In genomic region chr2:176934131-176934530, GRCh38 we compare ENCODE assay signal across 23 cellular contexts.
"Had no signal": no experiment of that assay in that cellular context is flagged by ENCODE, and none has a peak within 500 bp of the region (broad histone marks: within the 10 kb centered on the region; RNA-seq: fewer than 3 reads in every experiment).

No MANE protein-coding gene starts in this region.

- H3K36me3 ChIP-seq: heart left ventricle, neutrophil, right lobe of liver, tibial nerve, upper lobe of right lung, vagina had no signal

- H3K27ac ChIP-seq: dorsolateral prefrontal cortex, heart left ventricle, neutrophil, psoas muscle, right lobe of liver, testis, tibial nerve, upper lobe of right lung, vagina had no signal

- FAIRE-seq: frontal cortex had no signal

- H3K27me3 ChIP-seq: neutrophil, right lobe of liver, testis, tibial nerve, upper lobe of right lung, vagina had no signal

- H3K27me3 Mint-ChIP-seq: stimulated activated naive B cell treated with anti-CD40 and anti-IgM and Interleukin-4, amounts not matched to agents 10 μg/mL and 1 μg/mL and 100 μg/mL, for 72 hours; stimulated activated naive CD8-positive, alpha-beta T cell treated with anti-CD3 and anti-CD28 coated beads, Interleukin-15, amount 100 ng/mL, for 72 hours had no signal

- DNase-seq: dorsolateral prefrontal cortex; effector CD8-positive, alpha-beta T cell; heart left ventricle; hypothalamus; islet precursor cell; mammary epithelial cell; mucosa of descending colon; naive thymus-derived CD8-positive, alpha-beta T cell; psoas muscle; retina; right lobe of liver; stimulated activated CD4-positive, alpha-beta T cell treated with anti-CD3 and anti-CD28 coated beads, Interleukin-2, amount 100 ng/mL, for 24 hours; stimulated activated CD4-positive, alpha-beta T cell treated with anti-CD3 and anti-CD28 coated beads, Interleukin-4, amount 100 ng/mL, for 4 hours; stimulated activated naive B cell treated with anti-CD40 and anti-IgM and Interleukin-4, amounts not matched to agents 10 μg/mL and 1 μg/mL and 100 μg/mL, for 72 hours; stimulated activated naive CD8-positive, alpha-beta T cell treated with anti-CD3 and anti-CD28 coated beads, Interleukin-15, amount 100 ng/mL, for 72 hours; testis; upper lobe of right lung had no signal

- H3K36me3 Mint-ChIP-seq: stimulated activated naive B cell treated with anti-CD40 and anti-IgM and Interleukin-4, amounts not matched to agents 10 μg/mL and 1 μg/mL and 100 μg/mL, for 72 hours had no signal

- H3K9me3 Mint-ChIP-seq: stimulated activated naive B cell treated with anti-CD40 and anti-IgM and Interleukin-4, amounts not matched to agents 10 μg/mL and 1 μg/mL and 100 μg/mL, for 72 hours had no signal

- H3K27ac Mint-ChIP-seq: naive thymus-derived CD8-positive, alpha-beta T cell; stimulated activated naive B cell treated with anti-CD40 and anti-IgM and Interleukin-4, amounts not matched to agents 10 μg/mL and 1 μg/mL and 100 μg/mL, for 72 hours; stimulated activated naive CD8-positive, alpha-beta T cell treated with anti-CD3 and anti-CD28 coated beads, Interleukin-15, amount 100 ng/mL, for 72 hours had no signal

- H3K4me3 Mint-ChIP-seq: naive thymus-derived CD8-positive, alpha-beta T cell; stimulated activated naive B cell treated with anti-CD40 and anti-IgM and Interleukin-4, amounts not matched to agents 10 μg/mL and 1 μg/mL and 100 μg/mL, for 72 hours; stimulated activated naive CD8-positive, alpha-beta T cell treated with anti-CD3 and anti-CD28 coated beads, Interleukin-15, amount 100 ng/mL, for 72 hours had no signal

- H3K9me3 ChIP-seq: heart left ventricle, mucosa of descending colon, neutrophil, right lobe of liver, testis, tibial nerve, upper lobe of right lung, vagina had no signal

- ATAC-seq: esophagus mucosa; heart left ventricle; left lobe of liver; mucosa of descending colon; naive thymus-derived CD8-positive, alpha-beta T cell; psoas muscle; right lobe of liver; stimulated activated naive B cell treated with anti-CD40 and anti-IgM and Interleukin-4, amounts not matched to agents 10 μg/mL and 1 μg/mL and 100 μg/mL, for 72 hours; stimulated activated naive CD8-positive, alpha-beta T cell treated with anti-CD3 and anti-CD28 coated beads, Interleukin-15, amount 100 ng/mL, for 72 hours; upper lobe of right lung had no signal

- H3K4me3 ChIP-seq: dorsolateral prefrontal cortex, heart left ventricle, mucosa of descending colon, psoas muscle, right lobe of liver, testis, tibial nerve, upper lobe of right lung, vagina had no signal

- H3K4me1 ChIP-seq: psoas muscle, right lobe of liver, testis, upper lobe of right lung, vagina had no signal
